9 cellular contexts compared by ENCODE assay signal in genomic region chr2:26401739-26402541, GRCh38. TPM values are rescaled to one million over a fixed set of nuclear protein-coding genes. Genes with fewer than 3 reads are reported as not detected.
DNase-seq lines count a peak whose midpoint lies in the region; ATAC-seq lines count a peak whose summit lies in the region.
"Had no signal": no experiment of that assay in that cellular context is flagged by ENCODE, and none has a peak within 500 bp of the region (broad histone marks: within the 10 kb centered on the region; RNA-seq: fewer than 3 reads in every experiment).

TSS of gene DRC1 (plus strand) at chr2:26401920. CDS start at chr2:26401990, 70 bp downstream.

- H3K4me3 Mint-ChIP-seq in activated naive CD4-positive, alpha-beta T cell treated with anti-CD3 and anti-CD28 coated beads, Interleukin-2, amount 10 ng/mL, durations not matched to agents 7 days and 5 days, result no peak within 1 kb of the TSS
- H3K4me3 Mint-ChIP-seq: natural killer cell had no signal

- peaks cover under 1% of the 10 kb centered on the region for H3K36me3 Mint-ChIP-seq in activated naive CD4-positive, alpha-beta T cell treated with anti-CD3 and anti-CD28 coated beads, Interleukin-2, amount 10 ng/mL, durations not matched to agents 7 days and 5 days

- H3K27me3 Mint-ChIP-seq in activated naive CD4-positive, alpha-beta T cell treated with anti-CD3 and anti-CD28 coated beads, Interleukin-2, amount 10 ng/mL, durations not matched to agents 7 days and 5 days, result peaks cover 29% of the 10 kb centered on the region

- H3K27ac Mint-ChIP-seq in activated naive CD4-positive, alpha-beta T cell treated with anti-CD3 and anti-CD28 coated beads, Interleukin-2, amount 10 ng/mL, durations not matched to agents 7 days and 5 days, result no peak within 1 kb of the TSS
- H3K27ac Mint-ChIP-seq: natural killer cell had no signal

- ATAC-seq in GM21737 (IDR thresholded peaks at IDR 0.05; ENCODE audit: unreplicated experiment) (no peak), GM21576 (IDR thresholded peaks at IDR 0.05; ENCODE audit: unreplicated experiment) (no peak)

- no peaks in the 10 kb centered on the region for H3K9me3 Mint-ChIP-seq in activated naive CD4-positive, alpha-beta T cell treated with anti-CD3 and anti-CD28 coated beads, Interleukin-2, amount 10 ng/mL, durations not matched to agents 7 days and 5 days
- H3K9me3 Mint-ChIP-seq: natural killer cell had no signal

- peaks cover 12% of the 10 kb centered on the region for H3K4me1 Mint-ChIP-seq in activated naive CD4-positive, alpha-beta T cell treated with anti-CD3 and anti-CD28 coated beads, Interleukin-2, amount 10 ng/mL, durations not matched to agents 7 days and 5 days

- DNase-seq in DMS79 (lab: John Stamatoyannopoulos, UW) (peak; percentile 36), NCI-H1092 treated with DMSO at 0.1 percent for 48 hours (lab: John Stamatoyannopoulos, UW) (peak; percentile 69), glomerular endothelial cell (ENCODE audit: extremely low read depth, low read depth, low spot score) (peak; percentile 5), nucleus accumbens (lab: John Stamatoyannopoulos, UW) (peak in 45 of 56 donors; percentile 4 to 75 (median 38)), NCI-H1694 (lab: John Stamatoyannopoulos, UW) (no peak)
- DNase-seq in activated naive CD4-positive, alpha-beta T cell treated with anti-CD3 and anti-CD28 coated beads, Interleukin-2, amount 10 ng/mL, durations not matched to agents 7 days and 5 days, result peak; percentile 61
- DNase-seq: natural killer cell had no signal

- CTCF ChIA-PET in activated naive CD4-positive, alpha-beta T cell treated with anti-CD3 and anti-CD28 coated beads, Interleukin-2, amount 10 ng/mL, durations not matched to agents 7 days and 5 days (lab: Charles Lee), result interaction anchor here (0.7 kb wide), 1 partner anchor 126 kb away, joined by 3 read pairs; no protein-coding TSS in a partner anchor

RNA-seq across cellular contexts. Expression of gene DRC1, which starts in this region (rescaled TPM):
- total RNA-seq in glomerular endothelial cell, result not detected in 2 replicates
- total RNA-seq: natural killer cell had no signal

Comparison
In these comparisons a context has a peak if more than half of its experiments do, and no peak if none do; other contexts are left out.
1. Peak in DNase-seq in glomerular endothelial cell; RNA of the gene not detected or under 1 TPM.